Comparison of ENCODE assay signal across 29 cellular contexts in the genomic region with DNA sequence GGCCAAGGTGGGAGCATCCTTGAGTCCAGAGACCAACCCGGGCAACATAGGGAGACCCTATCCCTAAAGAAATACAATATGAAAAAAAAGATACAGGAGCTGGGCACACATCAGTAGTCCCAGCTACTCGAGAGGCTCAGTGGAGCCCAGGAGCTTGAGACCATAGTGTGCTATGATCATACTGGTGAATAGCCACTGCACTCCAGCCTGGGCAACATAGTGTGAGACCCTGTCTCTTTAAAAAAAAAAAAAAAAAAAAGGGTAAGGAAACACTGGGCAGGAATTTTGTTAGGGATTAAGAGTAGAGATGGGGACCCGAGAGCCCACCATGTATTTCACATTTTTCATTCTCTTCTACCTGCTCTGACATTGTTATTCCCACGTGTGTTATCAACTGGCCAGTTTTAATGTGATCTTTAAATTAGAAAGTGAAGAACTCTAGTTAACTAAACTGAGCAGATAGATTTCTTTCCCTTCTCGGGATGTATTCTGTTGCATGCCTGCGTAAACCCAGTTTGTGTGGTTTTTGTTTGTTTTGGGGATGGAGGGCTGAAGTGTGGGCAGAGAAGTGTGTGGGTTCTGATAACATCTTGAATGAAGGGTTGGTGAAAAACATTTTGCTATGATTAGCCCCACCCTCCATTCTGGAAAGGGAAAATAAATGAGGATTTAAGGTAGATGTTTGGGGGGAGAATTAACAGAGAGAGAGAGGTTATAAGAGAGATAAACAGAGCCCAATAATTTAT. TPM values are rescaled to one million over a fixed set of nuclear protein-coding genes. Genes with fewer than 3 reads are reported as not detected.
DNase-seq lines count a peak whose midpoint lies in the region; ATAC-seq, FAIRE-seq and TF ChIP-seq lines count a peak whose summit lies in the region.
"Had no signal": no experiment of that assay in that cellular context is flagged by ENCODE, and none has a peak within 500 bp of the region (broad histone marks: within the 10 kb centered on the region; RNA-seq: fewer than 3 reads in every experiment).

No MANE protein-coding gene starts in this region.

- intact Hi-C loops in activated naive CD4-positive, alpha-beta T cell treated with anti-CD3 and anti-CD28 coated beads for 36 hours (cut with micrococcal nuclease) = loop anchor here (5.0 to 10.0 kb wide), 2 partner anchors 48 to 215 kb away; partner anchors contain the start of gene TERF2
- intact Hi-C loops in esophagus squamous epithelium (cut with DNase I) = no loop called here
- intact Hi-C loops in thyroid gland (cut with DNase I) = no loop called here
- intact Hi-C loops in kidney (cut with DNase I) = no loop called here
- intact Hi-C loops in posterior cingulate gyrus (cut with DNase I) = no loop called here

- TF ChIP-seq POLR2A in esophagus squamous epithelium (IDR thresholded peaks at IDR 0.05) = no peak
- peak in 1 of 2 donors; percentile 19 for TF ChIP-seq POLR2A in thyroid gland (IDR thresholded peaks at IDR 0.05)

- H3K36me3 Mint-ChIP-seq in activated naive CD4-positive, alpha-beta T cell treated with anti-CD3 and anti-CD28 coated beads for 36 hours (ENCODE audit: low read depth) = peaks cover 40% of the 10 kb centered on the region
- H3K36me3 Mint-ChIP-seq in activated T-helper 17 cell treated with anti-CD3 and anti-CD28 coated beads, Interleukin-2, amount 50 U/mL, for 72 hours (ENCODE audit: low read depth) = peaks cover 81% of the 10 kb centered on the region

- WGBS in esophagus squamous epithelium, 2 donors = 82 to 84% methylated on average over 6 of the region's 6 CpGs
- WGBS in thyroid gland, 2 donors = 34 to 46% methylated on average over 6 of the region's 6 CpGs

- no peak overlapping the region for H3K4me3 Mint-ChIP-seq in activated naive CD4-positive, alpha-beta T cell treated with anti-CD3 and anti-CD28 coated beads for 36 hours
- H3K4me3 Mint-ChIP-seq in activated T-helper 17 cell treated with anti-CD3 and anti-CD28 coated beads, Interleukin-2, amount 50 U/mL, for 72 hours = no peak overlapping the region
- H3K4me3 Mint-ChIP-seq: activated CD8-positive, alpha-beta memory T cell treated with anti-CD3 and anti-CD28 coated beads, Interleukin-2, amount 10 ng/mL, durations not matched to agents 7 days and 5 days had no signal

- DNase-seq in activated naive CD4-positive, alpha-beta T cell treated with anti-CD3 and anti-CD28 coated beads for 36 hours = no peak
- no peak for DNase-seq in activated naive CD4-positive, alpha-beta T cell treated with Interleukin-2 at 50 U/mL for 16 hours
- DNase-seq in esophagus squamous epithelium (lab: John Stamatoyannopoulos, UW) (no peak), thyroid gland (peak; percentile 54 to 57), SW480 (ENCODE audit: low spot score) (no peak), kidney (no peak), posterior cingulate gyrus (no peak)
- DNase-seq: ACHN; activated CD4-positive, CD25-positive, alpha-beta regulatory T cell treated with anti-CD3 and anti-CD28 coated beads, Interleukin-2, amount 50 U/mL, for 72 hours; activated CD8-positive, alpha-beta memory T cell treated with anti-CD3 and anti-CD28 coated beads, Interleukin-2, amount 10 ng/mL, durations not matched to agents 7 days and 5 days; activated effector memory CD4-positive, alpha-beta T cell treated with anti-CD3 and anti-CD28 coated beads, Interleukin-2, amount 50 U/mL, for 16 hours; amygdala; central memory CD4-positive, alpha-beta T cell; DMS79 treated with DMSO at 0.1 percent for 48 hours; dorsolateral prefrontal cortex; GM23248; kidney glomerular epithelial cell; MG63; NCI-H1436; NCI-H524; NK-92 treated with Interleukin-12 subunit alpha and Interleukin-12 subunit beta, amount 100 ng/mL, for 24 hours; SHP77 treated with DMSO at 0.1 percent for 48 hours; stimulated activated CD4-positive, alpha-beta T cell treated with anti-CD3 and anti-CD28 coated beads, Interleukin-1b, Interleukin-23, amount 100 ng/mL, for 48 hours; substantia nigra; SW 1271 had no signal

- H3K27ac Mint-ChIP-seq in activated naive CD4-positive, alpha-beta T cell treated with anti-CD3 and anti-CD28 coated beads for 36 hours = peak overlapping the region; percentile 51
- peak overlapping the region; percentile 20 for H3K27ac Mint-ChIP-seq in activated T-helper 17 cell treated with anti-CD3 and anti-CD28 coated beads, Interleukin-2, amount 50 U/mL, for 72 hours
- H3K27ac Mint-ChIP-seq: activated CD8-positive, alpha-beta memory T cell treated with anti-CD3 and anti-CD28 coated beads, Interleukin-2, amount 10 ng/mL, durations not matched to agents 7 days and 5 days had no signal

- H3K4me1 Mint-ChIP-seq in activated naive CD4-positive, alpha-beta T cell treated with anti-CD3 and anti-CD28 coated beads for 36 hours (ENCODE audit: low read depth) = peaks cover 34% of the 10 kb centered on the region
- H3K4me1 Mint-ChIP-seq in activated T-helper 17 cell treated with anti-CD3 and anti-CD28 coated beads, Interleukin-2, amount 50 U/mL, for 72 hours = peaks cover 26% of the 10 kb centered on the region

- ATAC-seq in activated T-helper 17 cell treated with anti-CD3 and anti-CD28 coated beads, Interleukin-2, amount 50 U/mL, for 72 hours (replicated peaks) = no peak
- ATAC-seq: activated CD8-positive, alpha-beta memory T cell treated with anti-CD3 and anti-CD28 coated beads, Interleukin-2, amount 10 ng/mL, durations not matched to agents 7 days and 5 days had no signal

- peaks cover 0 to 50% (median 8%) of the 10 kb centered on the region in 3 donors for H3K36me3 ChIP-seq in esophagus squamous epithelium
- peaks cover 14 to 22% of the 10 kb centered on the region in 2 donors for H3K36me3 ChIP-seq in thyroid gland
- peaks cover 28 to 29% of the 10 kb centered on the region in 2 donors for H3K36me3 ChIP-seq in kidney (ENCODE audit: control insufficient read depth in 1 of 2, insufficient read depth in 2 of 2, low read length in 2 of 2)

- no peak overlapping the region for H3K9ac ChIP-seq in kidney (ENCODE audit: low read length in 2 of 2)
- H3K9ac ChIP-seq: GM23248 had no signal

- H3K27me3 ChIP-seq in esophagus squamous epithelium (no peaks in the 10 kb centered on the region), thyroid gland (no peaks in the 10 kb centered on the region)
- H3K27me3 ChIP-seq: dorsolateral prefrontal cortex, MG63, neutrophil had no signal

- CTCF ChIA-PET in activated naive CD4-positive, alpha-beta T cell treated with anti-CD3 and anti-CD28 coated beads for 36 hours (lab: Charles Lee) = interaction anchor here (1.0 to 1.6 kb wide), 2 partner anchors 12 to 18 kb away, joined by 3 to 7 read pairs; no protein-coding TSS in a partner anchor

- H3K4me1 ChIP-seq in esophagus squamous epithelium (peaks cover 9 to 52% (median 20%) of the 10 kb centered on the region in 3 donors), thyroid gland (peaks cover 37 to 56% of the 10 kb centered on the region in 2 donors), kidney (ENCODE audit: control insufficient read depth in 1 of 2, insufficient read depth in 1 of 2, low read depth in 1 of 2, low read length in 2 of 2) (peaks cover 7 to 8% of the 10 kb centered on the region in 2 donors)

- FAIRE-seq in kidney (lab: Jason Lieb, UNC) = no peak
- FAIRE-seq: urothelium cell line had no signal

- H3K4me3 ChIP-seq in esophagus squamous epithelium = no peak overlapping the region
- H3K4me3 ChIP-seq in thyroid gland (replicated peaks in 1 of 3) = no peak overlapping the region
- H3K4me3 ChIP-seq in kidney (ENCODE audit: low read length in 2 of 2) = no peak overlapping the region
- H3K4me3 ChIP-seq: dorsolateral prefrontal cortex, GM23248, lung, MG63 had no signal

- H3K9me3 ChIP-seq in esophagus squamous epithelium = no peaks in the 10 kb centered on the region
- no peaks in the 10 kb centered on the region for H3K9me3 ChIP-seq in thyroid gland
- H3K9me3 ChIP-seq in kidney (ENCODE audit: control insufficient read depth in 1 of 2, low read length in 2 of 2) = no peaks in the 10 kb centered on the region
- H3K9me3 ChIP-seq: MG63, neutrophil had no signal

- no peaks in the 10 kb centered on the region for H3K27me3 Mint-ChIP-seq in activated naive CD4-positive, alpha-beta T cell treated with anti-CD3 and anti-CD28 coated beads for 36 hours (ENCODE audit: low read depth)
- no peaks in the 10 kb centered on the region for H3K27me3 Mint-ChIP-seq in activated T-helper 17 cell treated with anti-CD3 and anti-CD28 coated beads, Interleukin-2, amount 50 U/mL, for 72 hours
- H3K27me3 Mint-ChIP-seq: activated CD8-positive, alpha-beta memory T cell treated with anti-CD3 and anti-CD28 coated beads, Interleukin-2, amount 10 ng/mL, durations not matched to agents 7 days and 5 days had no signal

- no peaks in the 10 kb centered on the region for H3K9me3 Mint-ChIP-seq in activated naive CD4-positive, alpha-beta T cell treated with anti-CD3 and anti-CD28 coated beads for 36 hours
- no peaks in the 10 kb centered on the region for H3K9me3 Mint-ChIP-seq in activated T-helper 17 cell treated with anti-CD3 and anti-CD28 coated beads, Interleukin-2, amount 50 U/mL, for 72 hours

- TF ChIP-seq CTCF in esophagus squamous epithelium (IDR thresholded peaks at IDR 0.05) = no peak
- TF ChIP-seq CTCF in thyroid gland (IDR thresholded peaks at IDR 0.05) = no peak
- no peak for TF ChIP-seq CTCF in kidney (IDR thresholded peaks at IDR 0.05; ENCODE audit: borderline replicate concordance, extremely low read depth, insufficient read depth)

- H3K27ac ChIP-seq in esophagus squamous epithelium (peak overlapping the region in 3 of 4 donors; percentile 82 to 90 (median 84)), thyroid gland (peak overlapping the region; percentile 96 to 99 (median 99)), kidney (ENCODE audit: low read depth in 2 of 2, low read length in 2 of 2) (no peak overlapping the region)
- H3K27ac ChIP-seq: GM23248, neutrophil had no signal

RNA-seq across cellular contexts. Expression of gene SNTB2, which starts 17.2 kb away (rescaled TPM):
- 1 to 10 TPM; 7.3 to 7.8 TPM for total RNA-seq in activated naive CD4-positive, alpha-beta T cell treated with anti-CD3 and anti-CD28 coated beads for 36 hours
- total RNA-seq in activated T-helper 17 cell treated with anti-CD3 and anti-CD28 coated beads, Interleukin-2, amount 50 U/mL, for 72 hours = 10 to 100 TPM; 21.0 to 22.9 TPM
- total RNA-seq in esophagus squamous epithelium (10 to 100 TPM; 25.5 to 49.6 (median 25.9) TPM), thyroid gland (10 to 100 TPM; 58.0 to 99.5 (median 96.7) TPM), kidney (45.1 TPM)
- 4.8 TPM for polyA plus RNA-seq in kidney (ENCODE audit: insufficient read depth, low read depth, low replicate concordance)

RNA-seq across cellular contexts. Expression of gene UTP4, which starts 37.3 kb away (rescaled TPM):
- 10 to 100 TPM; 62.6 to 69.8 TPM for total RNA-seq in activated naive CD4-positive, alpha-beta T cell treated with anti-CD3 and anti-CD28 coated beads for 36 hours
- 100 to 1,000 TPM in 1 of 2 donors, 10 to 100 TPM in 1; 69.1 to 112 TPM for total RNA-seq in activated T-helper 17 cell treated with anti-CD3 and anti-CD28 coated beads, Interleukin-2, amount 50 U/mL, for 72 hours
- total RNA-seq in esophagus squamous epithelium (10 to 100 TPM; 18.3 to 42.2 (median 28.6) TPM), thyroid gland (10 to 100 TPM; 22.4 to 33.1 (median 24.1) TPM), kidney (41.7 TPM)
- 57.2 TPM for polyA plus RNA-seq in kidney (ENCODE audit: insufficient read depth, low read depth, low replicate concordance)

RNA-seq across cellular contexts. Expression of gene CHTF8, which starts 37.4 kb away (rescaled TPM):
- total RNA-seq in activated naive CD4-positive, alpha-beta T cell treated with anti-CD3 and anti-CD28 coated beads for 36 hours = 100 to 1,000 TPM; 114 to 117 TPM
- 100 to 1,000 TPM; 103 to 129 TPM for total RNA-seq in activated T-helper 17 cell treated with anti-CD3 and anti-CD28 coated beads, Interleukin-2, amount 50 U/mL, for 72 hours
- total RNA-seq in esophagus squamous epithelium (10 to 100 TPM; 51.2 to 83.4 (median 63.4) TPM), thyroid gland (100 to 1,000 TPM in 3 of 4 donors, 10 to 100 TPM in 1; 95.8 to 124 (median 104) TPM), kidney (124 TPM)
- 163 TPM for polyA plus RNA-seq in kidney (ENCODE audit: insufficient read depth, low read depth, low replicate concordance)

Comparison
In these comparisons a context has a peak if more than half of its experiments do, and no peak if none do; other contexts are left out.
1. DNase-seq: peak in thyroid gland (2 of 2); none in activated naive CD4-positive, alpha-beta T cell treated with anti-CD3 and anti-CD28 coated beads for 36 hours (single experiment), activated naive CD4-positive, alpha-beta T cell treated with Interleukin-2 at 50 U/mL for 16 hours (single experiment), esophagus squamous epithelium (single experiment), SW480 (single experiment), kidney (single experiment) and posterior cingulate gyrus (0 of 10).
2. H3K27ac ChIP-seq: peak in esophagus squamous epithelium (3 of 4) and thyroid gland (3 of 3); none in kidney (0 of 2).